In genomic region chr14:36467332-36467731, GRCh38 we compare ENCODE assay signal across 26 cellular contexts. TPM values are rescaled to one million over a fixed set of nuclear protein-coding genes. Genes with fewer than 3 reads are reported as not detected.
"Had no signal": no experiment of that assay in that cellular context is flagged by ENCODE, and none has a peak within 500 bp of the region (broad histone marks: within the 10 kb centered on the region; RNA-seq: fewer than 3 reads in every experiment).

No MANE protein-coding gene starts in this region.

- DNase-seq: Kasumi-1, MV-4-11, NCI-H1048, NCI-H1105, NCI-H1417 treated with DMSO at 0.1 percent for 48 hours, NCI-H146, NCI-H1694 treated with DMSO at 0.1 percent for 48 hours, NCI-H1930, NCI-H2081, NCI-H2107, NCI-H226, NCI-H446, NCI-H510A, NCI-H524 treated with DMSO at 0.1 percent for 48 hours, NCI-H69, NCI-H774, Right ventricle myocardium superior, SK-N-SH, SW 1271, T-cell had no signal

- H3K9me3 ChIP-seq: SK-N-SH had no signal

- H3K27ac ChIP-seq: HL-60, KMS-11 had no signal

- H3K4me3 ChIP-seq: K562 had no signal

- H3K4me2 ChIP-seq: KMS-11, SK-N-SH had no signal

- ATAC-seq: K562, Panc1, T-cell had no signal

- H3K9ac ChIP-seq: KMS-11, SK-N-SH had no signal

RNA-seq across cellular contexts. Expression of gene NKX2-1, which starts 52.7 kb away (rescaled TPM):
- total RNA-seq: Right ventricle myocardium superior, SK-MEL-5 had no signal
- polyA plus RNA-seq: IgD-negative memory B cell, K562, SK-N-SH had no signal
